ENCODE assay signal across 8 cellular contexts in genomic region chr4:55395218-55395528, GRCh38. TPM values are rescaled to one million over a fixed set of nuclear protein-coding genes. Genes with fewer than 3 reads are reported as not detected.
DNase-seq lines count a peak whose midpoint lies in the region; ATAC-seq, FAIRE-seq and TF ChIP-seq lines count a peak whose summit lies in the region.

No MANE protein-coding gene starts in this region.

- peak in 1 of 2 experiments; percentile 5; a peak in 3 of 6 replicates for ATAC-seq in A549
- peak; percentile 1 for ATAC-seq in GM21526 (IDR thresholded peaks at IDR 0.05; ENCODE audit: low FRiP score, unreplicated experiment)
- ATAC-seq in HG03521 (IDR thresholded peaks at IDR 0.05; ENCODE audit: unreplicated experiment) = no peak

- H3K27me3 ChIP-seq in iPS-20b (ENCODE audit: insufficient read depth, low read length) (no peaks in the 10 kb centered on the region), thyroid gland (no peaks in the 10 kb centered on the region)

- H3K27ac ChIP-seq in A549 (peak overlapping the region; percentile 98 to 99), iPS-20b (ENCODE audit: low read length) (no peak overlapping the region), thyroid gland (peak overlapping the region; percentile 89 to 99 (median 96))

- 1% methylated on average over 4 of the region's 4 CpGs for WGBS in A549 (ENCODE audit: missing lambda C conversion rate)
- 0 to 2% methylated on average over 4 of the region's 4 CpGs for WGBS in thyroid gland, 2 donors

- no peak for FAIRE-seq in A549 (lab: Jason Lieb, UNC)

- DNase-seq in A549 (ENCODE audit: low read depth in 1 of 2, low spot score in 1 of 2) = no peak
- DNase-seq in activated CD4-positive, alpha-beta memory T cell treated with anti-CD3 and anti-CD28 coated beads, Interleukin-2, amount 10 ng/mL, durations not matched to agents 7 days and 5 days = no peak
- no peak for DNase-seq in thyroid gland
- no peak for DNase-seq in NCI-H526 (lab: John Stamatoyannopoulos, UW)
- DNase-seq in NCI-H146 (lab: John Stamatoyannopoulos, UW) = no peak

- H3K36me3 ChIP-seq in iPS-20b (ENCODE audit: insufficient read depth, low read depth, low read length) (peaks cover 17% of the 10 kb centered on the region; the same call in 1 of the 2 replicates), thyroid gland (no peaks in the 10 kb centered on the region)

- peaks cover 16% of the 10 kb centered on the region; the same call in 2 of the 3 replicates for H3K4me1 ChIP-seq in A549
- H3K4me1 ChIP-seq in iPS-20b (ENCODE audit: insufficient read depth, low read length) = peaks cover 16% of the 10 kb centered on the region; the same call in 1 of the 2 replicates
- H3K4me1 ChIP-seq in thyroid gland = peaks cover 22 to 32% of the 10 kb centered on the region in 2 donors

- peaks cover 26% of the 10 kb centered on the region for H3K36me3 Mint-ChIP-seq in activated CD4-positive, alpha-beta memory T cell treated with anti-CD3 and anti-CD28 coated beads, Interleukin-2, amount 10 ng/mL, durations not matched to agents 7 days and 5 days (ENCODE audit: low read depth)

- intact Hi-C loops in thyroid gland (cut with DNase I) = no loop called here

- H3K27me3 Mint-ChIP-seq in activated CD4-positive, alpha-beta memory T cell treated with anti-CD3 and anti-CD28 coated beads, Interleukin-2, amount 10 ng/mL, durations not matched to agents 7 days and 5 days = no peaks in the 10 kb centered on the region

- H3K9me3 Mint-ChIP-seq in activated CD4-positive, alpha-beta memory T cell treated with anti-CD3 and anti-CD28 coated beads, Interleukin-2, amount 10 ng/mL, durations not matched to agents 7 days and 5 days = no peaks in the 10 kb centered on the region

- CTCF ChIA-PET in A549 (lab: Yijun Ruan, JAX) = interaction anchor here (0.8 to 1.5 kb wide), 8 partner anchors 10 to 50 kb away, joined by 3 to 6 read pairs (median 3); partner anchors contain the start of gene SRD5A3
- CTCF ChIA-PET in activated CD4-positive, alpha-beta memory T cell treated with anti-CD3 and anti-CD28 coated beads, Interleukin-2, amount 10 ng/mL, durations not matched to agents 7 days and 5 days (lab: Charles Lee) = interaction anchor here (0.9 to 4.1 kb wide), 12 partner anchors 9 to 554 kb away, joined by 3 to 56 read pairs (median 3); partner anchors contain the start of genes CEP135 and SRD5A3

- H3K27ac Mint-ChIP-seq in activated CD4-positive, alpha-beta memory T cell treated with anti-CD3 and anti-CD28 coated beads, Interleukin-2, amount 10 ng/mL, durations not matched to agents 7 days and 5 days = peak overlapping the region; percentile 90

- H3K4me2 ChIP-seq in A549 = peak overlapping the region; percentile 88

- TF ChIP-seq CTCF in A549 (IDR thresholded peaks at IDR 0.05) (no peak), thyroid gland (IDR thresholded peaks at IDR 0.05) (no peak)

- POLR2A ChIA-PET in A549 (lab: Yijun Ruan, JAX) = interaction anchor here (0.5 to 2.6 kb wide), 4 partner anchors 9 to 49 kb away, joined by 3 to 11 read pairs (median 4); partner anchors contain the start of gene SRD5A3
- POLR2A ChIA-PET in activated CD4-positive, alpha-beta memory T cell treated with anti-CD3 and anti-CD28 coated beads, Interleukin-2, amount 10 ng/mL, durations not matched to agents 7 days and 5 days (lab: Charles Lee) = interaction anchor here (0.7 to 2.7 kb wide), 14 partner anchors 8 to 1583 kb away, joined by 3 to 21 read pairs (median 4); partner anchors contain the start of genes CEP135, NOA1, POLR2B and SRD5A3

- TF ChIP-seq POLR2A in A549 (IDR thresholded peaks at IDR 0.05; ENCODE audit: low read length) (no peak), thyroid gland (IDR thresholded peaks at IDR 0.05) (no peak)

- no peak for TF ChIP-seq EP300 in A549 (IDR thresholded peaks at IDR 0.05)

- peak overlapping the region; percentile 90 for H3K4me3 Mint-ChIP-seq in activated CD4-positive, alpha-beta memory T cell treated with anti-CD3 and anti-CD28 coated beads, Interleukin-2, amount 10 ng/mL, durations not matched to agents 7 days and 5 days

- H3K4me3 ChIP-seq in A549 (peak overlapping the region; percentile 99), iPS-20b (ENCODE audit: low read length) (peak overlapping the region; percentile 99), thyroid gland (replicated peaks in 1 of 3) (peak overlapping the region; percentile 89 to 100 (median 89))

- H3K9ac ChIP-seq in iPS-20b (ENCODE audit: low read depth, low read length) = peak overlapping the region; percentile 93; the same call in 1 of the 2 replicates

- no peak for TF ChIP-seq RAD21 in A549 (conservative IDR thresholded peaks at IDR 0.05 in 1 of 2, IDR thresholded peaks at IDR 0.05 in 1 of 2)

- H3K4me1 Mint-ChIP-seq in activated CD4-positive, alpha-beta memory T cell treated with anti-CD3 and anti-CD28 coated beads, Interleukin-2, amount 10 ng/mL, durations not matched to agents 7 days and 5 days = peaks cover 40% of the 10 kb centered on the region

- H3K9me3 ChIP-seq in A549 = no peaks in the 10 kb centered on the region
- no peaks in the 10 kb centered on the region for H3K9me3 ChIP-seq in iPS-20b (ENCODE audit: insufficient read depth, low read depth, low read length)
- H3K9me3 ChIP-seq in thyroid gland = no peaks in the 10 kb centered on the region

TF ChIP-seq in A549, 52 proteins besides CTCF, POLR2A, EP300 and RAD21:
- no peak for TF ChIP-seq CEBPB (IDR thresholded peaks at IDR 0.05)
- TF ChIP-seq E2F6 (IDR thresholded peaks at IDR 0.05; ENCODE audit: borderline replicate concordance, low read depth) = peak; percentile 38; the same call in 1 of the 2 replicates
TF ChIP-seq in A549: peak in this region for 1.

RNA-seq across cellular contexts. Expression of gene TMEM165, which starts 0.6 kb away (rescaled TPM):
- polyA plus RNA-seq in A549 (2011; rRNA removed) (83.5 and 87.4 TPM in 2 replicates), A549 (2017; fragmentation: RNase III; extraction: RNeasy Plus Mini Kit Qiagen cat#74134 plus additional on column Dnase treatment) (43.6 to 54.4 TPM (median 52.6 TPM) in 3 replicates)
- polyA plus RNA-seq in A549 (2012; cell fraction: cytosol; rRNA removed) = 29.9 and 39.7 TPM in 2 replicates
- polyA plus RNA-seq in A549 (2012; cell fraction: nucleus; rRNA removed) = 54.1 and 72.1 TPM in 2 replicates
- 84.9 and 89.9 TPM in 2 replicates for polyA minus RNA-seq in A549 (2011; rRNA and poly(A)+ RNA removed)
- 10 to 100 TPM; 68.2 to 70.1 TPM for total RNA-seq in activated CD4-positive, alpha-beta memory T cell treated with anti-CD3 and anti-CD28 coated beads, Interleukin-2, amount 10 ng/mL, durations not matched to agents 7 days and 5 days
- total RNA-seq in thyroid gland = 100 to 1,000 TPM; 175 to 226 (median 189) TPM

RNA-seq across cellular contexts. Expression of gene SRD5A3, which starts 49.1 kb away (rescaled TPM):
- polyA plus RNA-seq in A549 (2011; rRNA removed) (11.1 and 14.1 TPM in 2 replicates), A549 (2017; fragmentation: RNase III; extraction: RNeasy Plus Mini Kit Qiagen cat#74134 plus additional on column Dnase treatment) (5.7 to 6.2 TPM (median 5.9 TPM) in 3 replicates)
- 2.8 and 4.1 TPM in 2 replicates for polyA plus RNA-seq in A549 (2012; cell fraction: cytosol; rRNA removed)
- polyA plus RNA-seq in A549 (2012; cell fraction: nucleus; rRNA removed) = 1.0 and 1.5 TPM in 2 replicates
- 7.2 and 7.6 TPM in 2 replicates for polyA minus RNA-seq in A549 (2011; rRNA and poly(A)+ RNA removed)
- total RNA-seq in activated CD4-positive, alpha-beta memory T cell treated with anti-CD3 and anti-CD28 coated beads, Interleukin-2, amount 10 ng/mL, durations not matched to agents 7 days and 5 days = 10 to 100 TPM; 11.8 to 12.0 TPM
- 10 to 100 TPM in 1 of 4 donors, 1 to 10 TPM in 3; 2.7 to 12.0 (median 7.0) TPM for total RNA-seq in thyroid gland
